ENCODE assay signal across 2 cellular contexts in the genomic region with DNA sequence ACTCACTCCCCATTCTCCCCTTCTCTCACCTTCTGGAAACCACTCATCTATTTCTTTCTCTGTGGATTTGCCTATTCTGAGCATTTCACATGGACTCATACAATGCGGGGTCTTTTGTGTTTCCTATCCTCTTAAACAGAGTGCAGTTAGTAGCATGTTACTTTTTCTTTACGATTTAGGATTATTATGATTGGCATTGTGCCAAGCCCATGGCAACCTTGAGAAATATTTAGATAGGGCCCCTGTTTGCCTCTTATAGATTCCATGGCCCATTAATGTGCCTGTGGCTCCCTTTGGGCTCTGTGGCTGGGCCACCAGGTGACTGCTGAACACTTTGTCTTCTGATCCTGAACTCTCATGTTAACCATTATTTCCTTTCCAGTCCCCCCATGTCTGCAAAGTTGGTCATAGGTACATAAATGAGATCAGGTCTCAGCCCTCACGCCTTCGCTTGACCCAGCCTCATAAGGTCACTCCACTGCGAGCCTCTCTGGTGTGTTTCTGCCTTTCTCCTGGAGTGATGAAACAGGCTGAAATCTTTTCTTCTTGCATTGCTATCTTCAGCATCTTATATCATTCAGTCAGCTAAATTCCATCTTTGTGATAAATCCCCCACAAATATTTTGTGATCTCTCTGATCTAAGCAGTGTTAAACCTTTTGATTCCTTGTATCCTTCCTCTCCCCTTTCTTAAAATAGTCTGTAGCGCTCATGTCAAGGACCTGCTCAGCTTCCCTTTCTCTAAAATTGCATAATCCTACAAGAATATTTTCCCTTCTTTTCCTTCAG.
TF ChIP-seq lines count a peak whose summit lies in the region.

No MANE protein-coding gene starts in this region.

TF ChIP-seq in HEK293, 187 proteins besides CTCF, POLR2A, EP300 and RAD21:
- peak; percentile 89 for TF ChIP-seq ZNF544 (tag by site-specific recombination; IDR thresholded peaks at IDR 0.05)
- 0 out of 2 replicates have a peak, but pooled peaks have one; percentile 40 for TF ChIP-seq ZNF184 (tag by site-specific recombination; IDR thresholded peaks at IDR 0.05)
- TF ChIP-seq KLF1 (tag by site-specific recombination; IDR thresholded peaks at IDR 0.05), result no peak
- TF ChIP-seq, protein P1, sequence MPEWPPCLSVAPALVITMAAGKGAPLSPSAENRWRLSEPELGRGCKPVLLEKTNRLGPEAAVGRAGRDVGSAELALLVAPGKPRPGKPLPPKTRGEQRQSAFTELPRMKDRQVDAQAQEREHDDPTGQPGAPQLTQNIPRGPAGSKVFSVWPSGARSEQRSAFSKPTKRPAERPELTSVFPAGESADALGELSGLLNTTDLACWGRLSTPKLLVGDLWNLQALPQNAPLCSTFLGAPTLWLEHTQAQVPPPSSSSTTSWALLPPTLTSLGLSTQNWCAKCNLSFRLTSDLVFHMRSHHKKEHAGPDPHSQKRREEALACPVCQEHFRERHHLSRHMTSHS (tag by site-specific recombination; IDR thresholded peaks at IDR 0.05), result no peak
- TF ChIP-seq ZBTB8A (tag by site-specific recombination; IDR thresholded peaks at IDR 0.05), result 0 out of 2 replicates have a peak, but pooled peaks have one; percentile 31
- TF ChIP-seq GLIS1 (tag by site-specific recombination; IDR thresholded peaks at IDR 0.05), result no peak
- TF ChIP-seq ZNF37A (tag by site-specific recombination; IDR thresholded peaks at IDR 0.05), result peak; percentile 48; the same call in 1 of the 2 replicates
- TF ChIP-seq, protein P2, sequence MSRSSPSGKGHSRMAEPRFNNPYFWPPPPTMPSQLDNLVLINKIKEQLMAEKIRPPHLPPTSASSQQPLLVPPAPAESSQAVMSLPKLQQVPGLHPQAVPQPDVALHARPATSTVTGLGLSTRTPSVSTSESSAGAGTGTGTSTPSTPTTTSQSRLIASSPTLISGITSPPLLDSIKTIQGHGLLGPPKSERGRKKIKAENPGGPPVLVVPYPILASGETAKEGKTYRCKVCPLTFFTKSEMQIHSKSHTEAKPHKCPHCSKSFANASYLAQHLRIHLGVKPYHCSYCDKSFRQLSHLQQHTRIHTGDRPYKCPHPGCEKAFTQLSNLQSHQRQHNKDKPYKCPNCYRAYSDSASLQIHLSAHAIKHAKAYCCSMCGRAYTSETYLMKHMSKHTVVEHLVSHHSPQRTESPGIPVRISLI (tag by site-specific recombination; IDR thresholded peaks at IDR 0.05), result no peak
- no peak for TF ChIP-seq ZNF366 (tag by site-specific recombination; conservative IDR thresholded peaks at IDR 0.05)
- TF ChIP-seq ZNF350 (tag by site-specific recombination; IDR thresholded peaks at IDR 0.05), result 0 out of 2 replicates have a peak, but pooled peaks have one; percentile 37
- TF ChIP-seq ZNF701 (tag by site-specific recombination; IDR thresholded peaks at IDR 0.05), result no peak
- TF ChIP-seq ZNF112 (tag by site-specific recombination; IDR thresholded peaks at IDR 0.05), result peak; percentile 39; the same call in 1 of the 2 replicates
- TF ChIP-seq FEZF1 (tag by site-specific recombination; IDR thresholded peaks at IDR 0.05), result 0 out of 2 replicates have a peak, but pooled peaks have one; percentile 21

TF ChIP-seq in neural cell, 6 proteins besides CTCF, POLR2A, EP300 and RAD21:
- TF ChIP-seq MXI1 (conservative IDR thresholded peaks at IDR 0.05; ENCODE audit: poor library complexity, severe bottlenecking), result no peak
- TF ChIP-seq, protein P3, sequence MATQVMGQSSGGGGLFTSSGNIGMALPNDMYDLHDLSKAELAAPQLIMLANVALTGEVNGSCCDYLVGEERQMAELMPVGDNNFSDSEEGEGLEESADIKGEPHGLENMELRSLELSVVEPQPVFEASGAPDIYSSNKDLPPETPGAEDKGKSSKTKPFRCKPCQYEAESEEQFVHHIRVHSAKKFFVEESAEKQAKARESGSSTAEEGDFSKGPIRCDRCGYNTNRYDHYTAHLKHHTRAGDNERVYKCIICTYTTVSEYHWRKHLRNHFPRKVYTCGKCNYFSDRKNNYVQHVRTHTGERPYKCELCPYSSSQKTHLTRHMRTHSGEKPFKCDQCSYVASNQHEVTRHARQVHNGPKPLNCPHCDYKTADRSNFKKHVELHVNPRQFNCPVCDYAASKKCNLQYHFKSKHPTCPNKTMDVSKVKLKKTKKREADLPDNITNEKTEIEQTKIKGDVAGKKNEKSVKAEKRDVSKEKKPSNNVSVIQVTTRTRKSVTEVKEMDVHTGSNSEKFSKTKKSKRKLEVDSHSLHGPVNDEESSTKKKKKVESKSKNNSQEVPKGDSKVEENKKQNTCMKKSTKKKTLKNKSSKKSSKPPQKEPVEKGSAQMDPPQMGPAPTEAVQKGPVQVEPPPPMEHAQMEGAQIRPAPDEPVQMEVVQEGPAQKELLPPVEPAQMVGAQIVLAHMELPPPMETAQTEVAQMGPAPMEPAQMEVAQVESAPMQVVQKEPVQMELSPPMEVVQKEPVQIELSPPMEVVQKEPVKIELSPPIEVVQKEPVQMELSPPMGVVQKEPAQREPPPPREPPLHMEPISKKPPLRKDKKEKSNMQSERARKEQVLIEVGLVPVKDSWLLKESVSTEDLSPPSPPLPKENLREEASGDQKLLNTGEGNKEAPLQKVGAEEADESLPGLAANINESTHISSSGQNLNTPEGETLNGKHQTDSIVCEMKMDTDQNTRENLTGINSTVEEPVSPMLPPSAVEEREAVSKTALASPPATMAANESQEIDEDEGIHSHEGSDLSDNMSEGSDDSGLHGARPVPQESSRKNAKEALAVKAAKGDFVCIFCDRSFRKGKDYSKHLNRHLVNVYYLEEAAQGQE (IDR thresholded peaks at IDR 0.05; ENCODE audit: borderline replicate concordance), result peak; percentile 26
